ENCODE assay signal across 17 cellular contexts in genomic region chrX:74250574-74250973, GRCh38. TPM values are rescaled to one million over a fixed set of nuclear protein-coding genes. Genes with fewer than 3 reads are reported as not detected.
DNase-seq lines count a peak whose midpoint lies in the region; ATAC-seq and TF ChIP-seq lines count a peak whose summit lies in the region.
"Had no signal": no experiment of that assay in that cellular context is flagged by ENCODE, and none has a peak within 500 bp of the region (broad histone marks: within the 10 kb centered on the region; RNA-seq: fewer than 3 reads in every experiment).

No MANE protein-coding gene starts in this region.

- CTCF ChIA-PET in A673 (lab: Charles Lee), result no interaction called here

- DNase-seq in ELF-1 (ENCODE audit: low read depth, low spot score) (peak; percentile 66), SJSA1 (ENCODE audit: low read depth in 1 of 2, low spot score in 2 of 2) (peak in 1 of 2 experiments; percentile 7), esophagus muscularis mucosa (ENCODE audit: extremely low spot score) (no peak), gastrocnemius medialis (no peak), T-helper 17 cell (no peak), A673 (ENCODE audit: low spot score) (no peak)
- DNase-seq: activated naive CD8-positive, alpha-beta T cell treated with anti-CD3 and anti-CD28 coated beads, Interleukin-2, amount 10 ng/mL, durations not matched to agents 7 days and 5 days; C1 segment of cervical spinal cord; NCI-H187 treated with DMSO at 0.1 percent for 48 hours; NCI-H82; SJCRH30 had no signal

- ATAC-seq in gastrocnemius medialis (no peak), HG02623 (IDR thresholded peaks at IDR 0.05; ENCODE audit: unreplicated experiment) (no peak), T-helper 17 cell (no peak), esophagus mucosa (no peak)

- no peaks in the 10 kb centered on the region for H3K36me3 Mint-ChIP-seq in T-helper 17 cell (ENCODE audit: low read depth)

- H3K27me3 Mint-ChIP-seq in T-helper 17 cell, result no peaks in the 10 kb centered on the region
- H3K27me3 Mint-ChIP-seq: activated naive CD8-positive, alpha-beta T cell treated with anti-CD3 and anti-CD28 coated beads, Interleukin-2, amount 10 ng/mL, durations not matched to agents 7 days and 5 days had no signal

- no peak overlapping the region for H3K4me3 ChIP-seq in SJSA1
- no peak overlapping the region for H3K4me3 ChIP-seq in esophagus muscularis mucosa
- H3K4me3 ChIP-seq in gastrocnemius medialis, result no peak overlapping the region
- H3K4me3 ChIP-seq in A673 (ENCODE audit: low read depth, low read length, poor library complexity, severe bottlenecking), result no peak overlapping the region
- H3K4me3 ChIP-seq: SJCRH30 had no signal

- POLR2A ChIA-PET in A673 (lab: Charles Lee; ENCODE audit: low non-redundant PET), result no interaction called here

- peaks cover 40% of the 10 kb centered on the region for H3K4me1 ChIP-seq in SJSA1 (replicated peaks)
- H3K4me1 ChIP-seq in esophagus muscularis mucosa, result peaks cover 15 to 47% (median 29%) of the 10 kb centered on the region in 4 donors
- H3K4me1 ChIP-seq in gastrocnemius medialis, result peaks cover 7 to 9% of the 10 kb centered on the region in 2 donors
- no peaks in the 10 kb centered on the region for H3K4me1 ChIP-seq in A673 (ENCODE audit: insufficient read depth, low read length, poor library complexity, severe bottlenecking)
- H3K4me1 ChIP-seq: SJCRH30 had no signal

- H3K27me3 ChIP-seq in SJSA1 (replicated peaks), result no peaks in the 10 kb centered on the region
- no peaks in the 10 kb centered on the region for H3K27me3 ChIP-seq in esophagus muscularis mucosa
- no peaks in the 10 kb centered on the region for H3K27me3 ChIP-seq in gastrocnemius medialis
- no peaks in the 10 kb centered on the region for H3K27me3 ChIP-seq in A673 (replicated peaks; ENCODE audit: insufficient read depth, low read depth, low read length, poor library complexity)
- H3K27me3 ChIP-seq: SJCRH30 had no signal

- H3K27ac Mint-ChIP-seq in T-helper 17 cell, result no peak overlapping the region
- H3K27ac Mint-ChIP-seq: activated naive CD8-positive, alpha-beta T cell treated with anti-CD3 and anti-CD28 coated beads, Interleukin-2, amount 10 ng/mL, durations not matched to agents 7 days and 5 days had no signal

- no peaks in the 10 kb centered on the region for H3K9me3 ChIP-seq in SJSA1 (replicated peaks)
- H3K9me3 ChIP-seq in esophagus muscularis mucosa, result no peaks in the 10 kb centered on the region
- H3K9me3 ChIP-seq in gastrocnemius medialis, result no peaks in the 10 kb centered on the region
- H3K9me3 ChIP-seq in T-helper 17 cell (ENCODE audit: control insufficient read depth, low read length, poor library complexity, severe bottlenecking), result no peaks in the 10 kb centered on the region
- no peaks in the 10 kb centered on the region for H3K9me3 ChIP-seq in A673 (ENCODE audit: low read depth, low read length, poor library complexity, severe bottlenecking)
- H3K9me3 ChIP-seq: SJCRH30 had no signal

- TF ChIP-seq EP300 in esophagus muscularis mucosa (IDR thresholded peaks at IDR 0.05), result no peak

- no peaks in the 10 kb centered on the region for H3K4me1 Mint-ChIP-seq in T-helper 17 cell
- H3K4me1 Mint-ChIP-seq: activated naive CD8-positive, alpha-beta T cell treated with anti-CD3 and anti-CD28 coated beads, Interleukin-2, amount 10 ng/mL, durations not matched to agents 7 days and 5 days had no signal

- TF ChIP-seq POLR2A in esophagus muscularis mucosa (IDR thresholded peaks at IDR 0.05; ENCODE audit: low read depth) (no peak), gastrocnemius medialis (IDR thresholded peaks at IDR 0.05) (no peak)

- in situ Hi-C loops in gastrocnemius medialis (cut with MboI; ENCODE audit: low sequenced_read_pairs in 4 of 4), result no loop called here

- H3K4me3 Mint-ChIP-seq in T-helper 17 cell, result no peak overlapping the region
- H3K4me3 Mint-ChIP-seq: activated naive CD8-positive, alpha-beta T cell treated with anti-CD3 and anti-CD28 coated beads, Interleukin-2, amount 10 ng/mL, durations not matched to agents 7 days and 5 days had no signal

- H3K27ac ChIP-seq in SJSA1, result peak overlapping the region; percentile 79
- H3K27ac ChIP-seq in esophagus muscularis mucosa (replicated peaks in 1 of 4), result peak overlapping the region; percentile 7 to 47 (median 44)
- peak overlapping the region; percentile 48 to 75 (median 65) for H3K27ac ChIP-seq in gastrocnemius medialis
- no peak overlapping the region for H3K27ac ChIP-seq in A673 (ENCODE audit: low read depth, low read length, poor library complexity, severe bottlenecking)
- H3K27ac ChIP-seq: SJCRH30, VCaP had no signal

- H3K36me3 ChIP-seq in SJSA1 (peaks cover 14% of the 10 kb centered on the region), esophagus muscularis mucosa (no peaks in the 10 kb centered on the region), gastrocnemius medialis (no peaks in the 10 kb centered on the region), A673 (ENCODE audit: insufficient read depth, low read length, poor library complexity, severe bottlenecking) (peaks cover 9% of the 10 kb centered on the region)

- WGBS in esophagus muscularis mucosa, result 65% methylated on average over 2 of the region's 2 CpGs

- BruUV-seq in A673 (replicated peaks; lab: Mats Ljungman, UMichigan), result no TSS peak

- intact Hi-C loops in esophagus muscularis mucosa (cut with DNase I) (no loop called here), gastrocnemius medialis (cut with DNase I; ENCODE audit: low total_unique reads) (no loop called here), A673 (cut with micrococcal nuclease; ENCODE audit: unreplicated experiment) (no loop called here)

- TF ChIP-seq CTCF in esophagus muscularis mucosa (IDR thresholded peaks at IDR 0.05) (no peak), gastrocnemius medialis (IDR thresholded peaks at IDR 0.05 in 4 of 5, conservative IDR thresholded peaks at IDR 0.05 in 1 of 5) (no peak), A673 (conservative IDR thresholded peaks at IDR 0.05; ENCODE audit: low read depth, low read length) (no peak)

RNA-seq across cellular contexts. Expression of gene ZCCHC13, which starts 53.4 kb away (rescaled TPM):
- total RNA-seq in SJSA1 (2014; rRNA removed; shearing (Covaris generic)), result not detected in 2 replicates
- total RNA-seq in esophagus muscularis mucosa (not detected), gastrocnemius medialis (not detected), T-helper 17 cell (not detected), A673 (2021) (not detected in 2 replicates), esophagus mucosa (not detected)
- total RNA-seq: activated naive CD8-positive, alpha-beta T cell treated with anti-CD3 and anti-CD28 coated beads, Interleukin-2, amount 10 ng/mL, durations not matched to agents 7 days and 5 days; glomerular endothelial cell; liver; omental fat pad; SJCRH30 had no signal
